In genomic region chr2:241506793-241507429, GRCh38 we compare ENCODE assay signal across 8 cellular contexts. TPM values are rescaled to one million over a fixed set of nuclear protein-coding genes. Genes with fewer than 3 reads are reported as not detected.
DNase-seq lines count a peak whose midpoint lies in the region; ATAC-seq, FAIRE-seq and TF ChIP-seq lines count a peak whose summit lies in the region.

No MANE protein-coding gene starts in this region.

- peak overlapping the region; percentile 86 for H3K4me2 ChIP-seq in GM12878 (ENCODE audit: control insufficient read depth, insufficient read depth)

- H3K9me3 ChIP-seq in GM12878 (replicated peaks; ENCODE audit: control insufficient read depth, insufficient read depth, low read length) (no peaks in the 10 kb centered on the region), lower lobe of right lung (no peaks in the 10 kb centered on the region), upper lobe of right lung (no peaks in the 10 kb centered on the region)

- BruUV-seq in GM12878 (replicated peaks; lab: Mats Ljungman, UMichigan), result TSS peak; percentile 62

- peak overlapping the region; percentile 98 for H3K4me3 ChIP-seq in GM12878
- H3K4me3 ChIP-seq in lower lobe of right lung, result peak overlapping the region; percentile 80
- H3K4me3 ChIP-seq in upper lobe of right lung, result peak overlapping the region; percentile 89

- CTCF ChIA-PET in GM12878 (lab: Yijun Ruan, JAX), result no interaction called here

- intact Hi-C loops in Right ventricle myocardium inferior (cut with DNase I) (loop anchor here (2.0 to 5.0 kb wide), 4 partner anchors 52 to 190 kb away; partner anchors contain the start of genes BOK, FARP2, HDLBP and SEPTIN2), left ventricle myocardium superior (cut with micrococcal nuclease) (no loop called here), GM12878 (cut with micrococcal nuclease; ENCODE audit: unreplicated experiment) (loop anchor here (5.0 kb wide), 2 partner anchors 105 to 150 kb away; partner anchors contain the start of gene FARP2), lower lobe of right lung (cut with DNase I) (no loop called here), upper lobe of right lung (cut with DNase I) (no loop called here)

- peaks cover 16% of the 10 kb centered on the region for H3K4me1 ChIP-seq in GM12878 (ENCODE audit: control insufficient read depth, insufficient read depth, low read length)
- peaks cover 38% of the 10 kb centered on the region for H3K4me1 ChIP-seq in lower lobe of right lung
- H3K4me1 ChIP-seq in upper lobe of right lung, result peaks cover 26% of the 10 kb centered on the region

- TF ChIP-seq RAD21 in GM12878 (IDR thresholded peaks at IDR 0.05; ENCODE audit: insufficient read depth, low read depth, low read length), result no peak

- DNase-seq in Right ventricle myocardium inferior (ENCODE audit: missing footprints), result peak; percentile 55
- DNase-seq in left ventricle myocardium superior, result no peak
- DNase-seq in GM12878 (ENCODE audit: low read depth, low spot score), result no peak
- no peak for DNase-seq in lower lobe of right lung
- no peak for DNase-seq in upper lobe of right lung
- DNase-seq in NOMO-1 (lab: John Stamatoyannopoulos, UW; ENCODE audit: unreplicated experiment in 2 of 2), result no peak
- no peak for DNase-seq in hippocampal formation (lab: John Stamatoyannopoulos, UW)

- WGBS in GM12878 (ENCODE audit: insufficient coverage, insufficient replicate concordance, low lambda C conversion rate, missing lambda C conversion rate), result 80% methylated on average over 19 of the region's 19 CpGs

- RAD21 ChIA-PET in GM12878 (lab: Charles Lee; ENCODE audit: unreplicated experiment), result no interaction called here

- no peaks in the 10 kb centered on the region; a peak in 1 of 4 replicates for H3K36me3 ChIP-seq in GM12878 (ENCODE audit: control insufficient read depth in 2 of 2, insufficient read depth in 2 of 2, low read length in 1 of 2)
- peaks cover 7% of the 10 kb centered on the region for H3K36me3 ChIP-seq in lower lobe of right lung
- no peaks in the 10 kb centered on the region for H3K36me3 ChIP-seq in upper lobe of right lung

- TF ChIP-seq CTCF in GM12878 (IDR thresholded peaks at IDR 0.05 in 2 of 3, conservative IDR thresholded peaks at IDR 0.05 in 1 of 3; ENCODE audit: control insufficient read depth in 2 of 3, extremely low read depth in 1 of 3, insufficient read depth in 1 of 3, low read depth in 3 of 3, low read length in 3 of 3), result no peak
- no peak for TF ChIP-seq CTCF in lower lobe of right lung (IDR thresholded peaks at IDR 0.05)
- no peak for TF ChIP-seq CTCF in upper lobe of right lung (IDR thresholded peaks at IDR 0.05)

- no peak for TF ChIP-seq POLR2A in GM12878 (IDR thresholded peaks at IDR 0.05; ENCODE audit: low read depth, low read length)

- SMC1A ChIA-PET in GM12878 (lab: Charles Lee; ENCODE audit: uncharacterized antibody, unreplicated experiment), result interaction anchor here (0.7 to 2.0 kb wide), 5 partner anchors 9 to 149 kb away, joined by 3 to 7 read pairs (median 3); no protein-coding TSS in a partner anchor

- in situ Hi-C loops in GM12878 (cut with MboI), result no loop called here

- H3K27me3 ChIP-seq in GM12878 (replicated peaks in 1 of 2; ENCODE audit: control insufficient read depth in 2 of 2, insufficient read depth in 2 of 2, low read length in 1 of 2) (no peaks in the 10 kb centered on the region), lower lobe of right lung (ENCODE audit: low read depth) (no peaks in the 10 kb centered on the region), upper lobe of right lung (no peaks in the 10 kb centered on the region)

- ATAC-seq in Right ventricle myocardium inferior, result no peak
- ATAC-seq in left ventricle myocardium superior, result no peak
- ATAC-seq in GM12878, result no peak
- ATAC-seq in lower lobe of right lung, result no peak
- no peak for ATAC-seq in upper lobe of right lung
- no peak for ATAC-seq in GM19463 (IDR thresholded peaks at IDR 0.05; ENCODE audit: unreplicated experiment)

- FAIRE-seq in GM12878 (lab: Jason Lieb, UNC), result no peak

- POLR2A ChIA-PET in GM12878 (lab: Charles Lee), result no interaction called here

- H3K9ac ChIP-seq in GM12878 (ENCODE audit: control insufficient read depth, insufficient read depth, low read length), result peak overlapping the region; percentile 85

- no peak overlapping the region for H2AFZ ChIP-seq in GM12878 (ENCODE audit: control insufficient read depth, low read depth, low read length)

- H3K27ac ChIP-seq in GM12878 (ENCODE audit: control insufficient read depth, insufficient read depth) (no peak overlapping the region; the same call in 1 of the 2 replicates), lower lobe of right lung (peak overlapping the region; percentile 93), upper lobe of right lung (peak overlapping the region; percentile 92)

- H3K79me2 ChIP-seq in GM12878 (ENCODE audit: control insufficient read depth, insufficient read depth, low read length), result peaks cover 33% of the 10 kb centered on the region

- H4K20me1 ChIP-seq in GM12878 (ENCODE audit: control insufficient read depth, insufficient read depth), result peaks cover 2% of the 10 kb centered on the region; the same call in 1 of the 2 replicates

- no peak for TF ChIP-seq EP300 in GM12878 (IDR thresholded peaks at IDR 0.05; ENCODE audit: borderline replicate concordance in 1 of 2, control insufficient read depth in 1 of 2, low read depth in 2 of 2, low read length in 2 of 2)

TF ChIP-seq in GM12878, 131 proteins besides CTCF, POLR2A, EP300 and RAD21 (continues in another document):
- TF ChIP-seq USF2 (IDR thresholded peaks at IDR 0.05; ENCODE audit: borderline replicate concordance, low read depth, low read length), result no peak
- TF ChIP-seq ZNF217 (IDR thresholded peaks at IDR 0.05), result no peak
- no peak; the same call in 1 of the 2 replicates for TF ChIP-seq POLR2AphosphoS5 (IDR thresholded peaks at IDR 0.05; ENCODE audit: low read length)

RNA-seq across cellular contexts. Expression of gene STK25, which starts 1.5 kb away (rescaled TPM):
- total RNA-seq in Right ventricle myocardium inferior, result 97.4 TPM
- 99.3 TPM for total RNA-seq in left ventricle myocardium superior
- total RNA-seq in GM12878 (2013; cell fraction: nucleolus; rRNA removed), result 156 and 202 TPM in 2 replicates
- total RNA-seq in GM12878 (2014; rRNA removed), result 104 and 122 TPM in 2 replicates
- 49.5 and 52.7 TPM in 2 replicates for total RNA-seq in GM12878 (2014; rRNA removed; fragmentation: Illumina TruSeq; extraction: Trizol)
- total RNA-seq in GM12878 (2021), result 104 and 108 TPM in 2 replicates
- 41.4 TPM for polyA plus RNA-seq in GM12878 (2011; ENCODE audit: low read depth)
- 69.7 and 154 TPM in 2 replicates for polyA plus RNA-seq in GM12878 (2011; rRNA removed)
- polyA plus RNA-seq in GM12878 (2011; cell fraction: cytosol; rRNA removed), result 148 and 164 TPM in 2 replicates
- polyA plus RNA-seq in GM12878 (2011; cell fraction: nucleus; rRNA removed), result 692 and 693 TPM in 2 replicates
- polyA plus RNA-seq in GM12878 (2012), result 86.4 and 98.6 TPM in 2 replicates
- polyA plus RNA-seq in GM12878 (2014; fragmentation: Illumina TruSeq; extraction: Trizol), result 48.8 and 84.0 TPM in 2 replicates
- polyA plus RNA-seq in GM12878 (2014; fragmentation: Nextera tagmentation; extraction: Ambion mirVana), result 10 to 100 TPM in 1 of 2 experiments, 1 to 10 TPM in 1; 6.0 to 14.0 TPM
- polyA plus RNA-seq in GM12878 (2014; rRNA removed), result 135 and 161 TPM in 2 replicates
- 10 to 100 TPM; 88.1 to 90.5 TPM for polyA plus RNA-seq in GM12878 (2016; fragmentation: Nextera tagmentation; extraction: Ambion mirVana)
- 124 and 146 TPM in 2 replicates for polyA minus RNA-seq in GM12878 (2011; rRNA and poly(A)+ RNA removed)
- polyA minus RNA-seq in GM12878 (2011; cell fraction: cytosol; rRNA and poly(A)+ RNA removed), result 39.0 and 42.9 TPM in 2 replicates
- 76.0 and 109 TPM in 2 replicates for polyA minus RNA-seq in GM12878 (2011; cell fraction: nucleus; rRNA and poly(A)+ RNA removed)
- 125 TPM for total RNA-seq in lower lobe of right lung
- total RNA-seq in upper lobe of right lung, result 134 TPM

RNA-seq across cellular contexts. Expression of gene BOK, which starts 51.6 kb away (rescaled TPM):
- total RNA-seq in Right ventricle myocardium inferior (4.5 TPM), left ventricle myocardium superior (3.6 TPM), GM12878 (2014; rRNA removed) (not detected in 2 replicates), GM12878 (2014; rRNA removed; fragmentation: Illumina TruSeq; extraction: Trizol) (0.04 TPM in 1 of 2 replicates, not detected in the other), GM12878 (2021) (0.08 and 0.15 TPM in 2 replicates), lower lobe of right lung (44.2 TPM), upper lobe of right lung (56.4 TPM)
- not detected in 2 replicates for total RNA-seq in GM12878 (2013; cell fraction: nucleolus; rRNA removed)
- polyA plus RNA-seq in GM12878 (2011; ENCODE audit: low read depth), result 0.09 TPM
- polyA plus RNA-seq in GM12878 (2011; rRNA removed) (not detected in 2 replicates), GM12878 (2014; fragmentation: Illumina TruSeq; extraction: Trizol) (not detected in 2 replicates), GM12878 (2014; fragmentation: Nextera tagmentation; extraction: Ambion mirVana) (not detected), GM12878 (2014; rRNA removed) (0.09 TPM in 1 of 2 replicates, not detected in the other), GM12878 (2016; fragmentation: Nextera tagmentation; extraction: Ambion mirVana) (under 1 TPM in 1 of 2 experiments, not detected in 1; 0.12 TPM)
- not detected in 2 replicates for polyA plus RNA-seq in GM12878 (2011; cell fraction: cytosol; rRNA removed)
- polyA plus RNA-seq in GM12878 (2011; cell fraction: nucleus; rRNA removed), result not detected in 2 replicates
- polyA plus RNA-seq in GM12878 (2012), result 0.07 TPM in 2 replicates
- polyA minus RNA-seq in GM12878 (2011; rRNA and poly(A)+ RNA removed), result not detected in 2 replicates
- 0.52 and 0.53 TPM in 2 replicates for polyA minus RNA-seq in GM12878 (2011; cell fraction: cytosol; rRNA and poly(A)+ RNA removed)
- 0.19 TPM in 1 of 2 replicates, not detected in the other for polyA minus RNA-seq in GM12878 (2011; cell fraction: nucleus; rRNA and poly(A)+ RNA removed)

Comparison
In these comparisons a context has a peak if more than half of its experiments do, and no peak if none do; other contexts are left out.
1. intact Hi-C loops: an anchor here in Right ventricle myocardium inferior (2.0 to 5.0 kb wide) and GM12878 (5.0 kb wide); none called in left ventricle myocardium superior, lower lobe of right lung and upper lobe of right lung.